ENCODE assay signal across 26 cellular contexts in the genomic region with DNA sequence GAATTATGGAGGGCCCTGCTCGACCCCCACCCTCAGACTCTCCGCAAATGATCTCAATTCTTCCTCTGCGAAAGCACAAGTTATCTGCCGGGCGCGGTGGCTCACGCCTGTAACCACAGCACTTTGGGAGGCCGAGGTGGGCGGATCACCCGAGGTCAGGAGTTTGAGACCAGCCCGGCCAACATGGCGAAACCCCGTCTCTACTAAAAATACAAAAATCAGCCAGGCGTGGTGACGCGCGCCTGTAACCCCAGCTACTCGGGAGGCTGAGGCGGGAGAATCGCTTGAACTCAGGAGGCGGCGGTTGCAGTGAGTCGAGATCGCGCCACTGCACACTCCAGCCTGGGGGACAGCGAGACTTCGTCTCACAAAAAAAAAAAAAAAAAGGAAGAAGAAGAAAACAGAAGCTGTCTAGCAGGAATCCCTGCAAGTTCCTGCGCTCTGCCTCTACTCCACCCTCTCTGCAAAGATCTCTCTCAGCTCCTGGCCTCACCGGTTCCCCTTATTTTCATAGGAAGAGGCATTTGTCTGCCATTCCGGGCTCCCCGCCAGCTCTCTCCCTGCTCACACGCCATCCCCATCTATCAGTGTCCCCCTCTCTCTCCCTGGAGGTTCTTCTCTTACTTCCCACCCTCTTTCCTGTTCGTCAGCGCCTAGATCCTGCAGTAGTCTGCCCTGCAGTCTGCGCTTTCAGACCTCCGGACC. TPM values are rescaled to one million over a fixed set of nuclear protein-coding genes. Genes with fewer than 3 reads are reported as not detected.
"Had no signal": no experiment of that assay in that cellular context is flagged by ENCODE, and none has a peak within 500 bp of the region (broad histone marks: within the 10 kb centered on the region; RNA-seq: fewer than 3 reads in every experiment).

No MANE protein-coding gene starts in this region.

- DNase-seq: activated CD4-positive, alpha-beta memory T cell treated with anti-CD3 and anti-CD28 coated beads for 36 hours; activated CD4-positive, alpha-beta T cell treated with anti-CD3 and anti-CD28 coated beads for 1 hour; activated CD4-positive, alpha-beta T cell treated with anti-CD3 and anti-CD28 coated beads, Interleukin-2, amount 10 ng/mL, durations not matched to agents 24 days and 14 days; activated CD8-positive, alpha-beta memory T cell treated with anti-CD3 and anti-CD28 coated beads for 24 hours; activated effector memory CD4-positive, alpha-beta T cell treated with anti-CD3 and anti-CD28 coated beads, Interleukin-2, amount 50 U/mL, for 16 hours; activated naive CD4-positive, alpha-beta T cell treated with Interleukin-2 at 50 U/mL for 16 hours; activated T-cell treated with anti-CD3 and anti-CD28 coated beads, Interleukin-2, amount 50 U/mL, for 4 hours; amygdala; Kasumi-1; KBM-7; NCI-H1048; NCI-H1417; NCI-H1930; NCI-H2171; NCI-H2227 treated with DMSO at 0.1 percent for 48 hours; NCI-H446 treated with DMSO at 0.1 percent for 48 hours; NCI-H524 treated with DMSO at 0.1 percent for 48 hours; NCI-H748 treated with DMSO at 0.1 percent for 48 hours; Peyer's patch; SHP77 treated with DMSO at 0.1 percent for 48 hours; T-helper 9 cell had no signal

- H3K4me1 Mint-ChIP-seq: activated CD4-positive, alpha-beta T cell treated with anti-CD3 and anti-CD28 coated beads, Interleukin-2, amount 10 ng/mL, durations not matched to agents 24 days and 14 days had no signal

- H3K27me3 Mint-ChIP-seq: activated CD4-positive, alpha-beta memory T cell treated with anti-CD3 and anti-CD28 coated beads for 36 hours; brain had no signal

- H3K27ac Mint-ChIP-seq: activated CD4-positive, alpha-beta memory T cell treated with anti-CD3 and anti-CD28 coated beads for 36 hours; activated CD4-positive, alpha-beta T cell treated with anti-CD3 and anti-CD28 coated beads, Interleukin-2, amount 10 ng/mL, durations not matched to agents 24 days and 14 days; activated naive CD4-positive, alpha-beta T cell treated with anti-CD3 and anti-CD28 coated beads, Interleukin-2, amount 50 U/mL, for 72 hours; brain; T-helper 1 cell treated with Interleukin-12 subunit alpha and Interleukin-12 subunit beta and Interleukin-4 antibody, amounts not matched to agents 30 μg/mL and 1 μg/mL, for 36 hours; WTC11 had no signal

- H3K4me3 ChIP-seq: Peyer's patch had no signal

- H3K27me3 ChIP-seq: Peyer's patch had no signal

- H3K27ac ChIP-seq: Peyer's patch, RWPE1 had no signal

- H3K9me3 Mint-ChIP-seq: activated T-cell treated with anti-CD3 and anti-CD28 coated beads, Interleukin-2, amount 50 U/mL, for 4 hours had no signal

- H3K4me3 Mint-ChIP-seq: activated CD4-positive, alpha-beta memory T cell treated with anti-CD3 and anti-CD28 coated beads for 36 hours; activated CD4-positive, alpha-beta T cell treated with anti-CD3 and anti-CD28 coated beads, Interleukin-2, amount 10 ng/mL, durations not matched to agents 24 days and 14 days; activated T-cell treated with anti-CD3 and anti-CD28 coated beads, Interleukin-2, amount 50 U/mL, for 4 hours; brain; T-helper 1 cell treated with Interleukin-12 subunit alpha and Interleukin-12 subunit beta and Interleukin-4 antibody, amounts not matched to agents 30 μg/mL and 1 μg/mL, for 36 hours; WTC11 had no signal

- H3K36me3 ChIP-seq: Peyer's patch had no signal

- H3K36me3 Mint-ChIP-seq: activated CD4-positive, alpha-beta memory T cell treated with anti-CD3 and anti-CD28 coated beads for 36 hours had no signal

- H3K9me3 ChIP-seq: Peyer's patch had no signal

- H3K4me1 ChIP-seq: Peyer's patch had no signal

- ATAC-seq: activated naive CD4-positive, alpha-beta T cell treated with anti-CD3 and anti-CD28 coated beads, Interleukin-2, amount 50 U/mL, for 72 hours; activated T-cell treated with anti-CD3 and anti-CD28 coated beads, Interleukin-2, amount 50 U/mL, for 4 hours; WTC11 had no signal

RNA-seq across cellular contexts. Expression of gene COLEC12, which starts 13.5 kb away (rescaled TPM):
- total RNA-seq: activated CD4-positive, alpha-beta memory T cell treated with anti-CD3 and anti-CD28 coated beads for 36 hours; activated CD4-positive, alpha-beta T cell treated with anti-CD3 and anti-CD28 coated beads, Interleukin-2, amount 10 ng/mL, durations not matched to agents 24 days and 14 days; activated naive CD4-positive, alpha-beta T cell treated with anti-CD3 and anti-CD28 coated beads, Interleukin-2, amount 50 U/mL, for 72 hours had no signal
